ENCODE assay signal across 7 cellular contexts in genomic region chr12:8687846-8688601, GRCh38. TPM values are rescaled to one million over a fixed set of nuclear protein-coding genes. Genes with fewer than 3 reads are reported as not detected.
DNase-seq lines count a peak whose midpoint lies in the region; ATAC-seq and TF ChIP-seq lines count a peak whose summit lies in the region.

No MANE protein-coding gene starts in this region.

- 10 to 18% methylated on average over 2 of the region's 2 CpGs for WGBS in lung, 2 donors

- no peaks in the 10 kb centered on the region for H3K27me3 ChIP-seq in lung (ENCODE audit: control insufficient read depth, insufficient read depth)

- peak overlapping the region in 1 of 2 donors; percentile 0 for H3K27ac ChIP-seq in lung (ENCODE audit: low read depth in 1 of 2, low read length in 1 of 2)

- peaks cover 0 to 5% of the 10 kb centered on the region in 2 donors for H3K4me1 ChIP-seq in lung (ENCODE audit: control insufficient read depth in 2 of 2, insufficient read depth in 2 of 2, low read length in 2 of 2)

- peak; percentile 56 for DNase-seq in HCEC 1CT
- DNase-seq in NCI-H510A (lab: John Stamatoyannopoulos, UW): peak; percentile 32
- peak; percentile 84 for DNase-seq in cerebellum (ENCODE audit: low spot score)
- peak; percentile 56 for DNase-seq in lung (ENCODE audit: low spot score)
- DNase-seq in activated CD4-positive, CD25-positive, alpha-beta regulatory T cell (lab: John Stamatoyannopoulos, UW): no peak
- DNase-seq in NK-92 (lab: John Stamatoyannopoulos, UW; ENCODE audit: unreplicated experiment): no peak

- no peak overlapping the region for H3K4me3 ChIP-seq in lung

- no peaks in the 10 kb centered on the region for H3K9me3 ChIP-seq in lung (ENCODE audit: control insufficient read depth in 2 of 2, insufficient read depth in 1 of 2, low read length in 1 of 2)

- ATAC-seq in lung (ENCODE audit: insufficient read depth, low FRiP score): peak; percentile 72
- ATAC-seq in GM21526 (IDR thresholded peaks at IDR 0.05; ENCODE audit: low FRiP score, unreplicated experiment): no peak

- TF ChIP-seq CTCF in lung (IDR thresholded peaks at IDR 0.05; ENCODE audit: control extremely low read depth, extremely low read depth): no peak

- no peaks in the 10 kb centered on the region for H3K36me3 ChIP-seq in lung (ENCODE audit: control insufficient read depth in 2 of 2, insufficient read depth in 2 of 2, low read length in 2 of 2)

RNA-seq across cellular contexts. Expression of gene RIMKLB, which starts 9.8 kb away (rescaled TPM):
- total RNA-seq in cerebellum (140 TPM), lung (10 to 100 TPM; 28.2 to 95.1 TPM)
- polyA plus RNA-seq in lung: 10 to 100 TPM; 19.9 to 43.2 TPM

RNA-seq across cellular contexts. Expression of gene MFAP5, which starts 25.4 kb away (rescaled TPM):
- total RNA-seq in cerebellum (1.4 TPM), lung (10 to 100 TPM in 1 of 2 donors, 1 to 10 TPM in 1; 4.4 to 10.0 TPM)
- polyA plus RNA-seq in lung: 1 to 10 TPM; 1.6 to 2.6 TPM

Comparison
In these comparisons a context has a peak if more than half of its experiments do, and no peak if none do; other contexts are left out.
1. DNase-seq: peak in HCEC 1CT (single experiment), NCI-H510A (single experiment), cerebellum (single experiment) and lung (single experiment); none in activated CD4-positive, CD25-positive, alpha-beta regulatory T cell (0 of 4) and NK-92 (single experiment).